In the genomic region with DNA sequence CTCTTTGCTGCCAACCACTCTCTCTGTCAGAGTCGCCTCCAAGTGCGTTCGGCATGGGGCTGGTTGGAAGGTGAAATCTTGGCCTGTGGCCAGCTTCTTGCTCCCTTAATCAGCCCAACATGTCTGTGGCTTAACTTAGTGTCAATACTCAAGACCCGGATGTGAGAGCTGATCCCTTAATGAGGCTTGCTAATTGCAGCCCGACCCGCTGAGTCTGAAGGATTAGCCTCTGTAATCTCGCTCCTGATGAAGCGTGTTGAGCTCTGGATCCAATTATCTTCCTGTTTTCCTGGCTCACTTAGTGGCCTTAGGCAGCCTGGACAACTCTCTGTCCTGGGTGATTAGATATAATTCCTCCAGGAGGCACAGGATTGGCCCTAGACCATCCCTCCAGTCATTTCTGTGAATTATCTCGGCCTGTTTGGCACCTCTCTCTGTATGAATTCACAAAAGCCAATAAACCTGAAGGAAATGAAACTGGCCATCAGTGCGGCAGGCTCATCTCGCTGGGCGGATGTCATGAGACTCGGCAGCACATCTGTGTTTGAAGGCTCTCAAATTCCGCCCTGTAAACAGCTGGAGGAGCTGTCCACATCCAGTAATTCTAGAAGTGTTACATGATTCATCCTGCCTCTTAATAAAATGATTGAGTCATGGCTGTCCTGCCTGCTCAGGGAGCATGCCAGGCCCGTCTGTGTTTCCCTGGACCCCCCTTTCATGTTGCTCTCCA, we compare ENCODE assay signal across 9 cellular contexts. TPM values are rescaled to one million over a fixed set of nuclear protein-coding genes. Genes with fewer than 3 reads are reported as not detected.
A peak's percentile ranks its signal among the peaks of the same experiment; 100 is the strongest.
DNase-seq lines count a peak whose midpoint lies in the region; ATAC-seq and TF ChIP-seq lines count a peak whose summit lies in the region.
"Had no signal": no experiment of that assay in that cellular context is flagged by ENCODE, and none has a peak within 500 bp of the region (broad histone marks: within the 10 kb centered on the region; RNA-seq: fewer than 3 reads in every experiment).

No MANE protein-coding gene starts in this region.

- H3K27ac Mint-ChIP-seq in activated T-cell treated with anti-CD3 and anti-CD28 coated beads, Interleukin-2, amount 50 U/mL, for 72 hours: no peak overlapping the region
- no peak overlapping the region for H3K27ac Mint-ChIP-seq in activated T-cell treated with anti-CD3 and anti-CD28 coated beads, Interleukin-2, amount 50 U/mL, for 24 hours
- H3K27ac Mint-ChIP-seq: activated naive CD4-positive, alpha-beta T cell treated with anti-CD3 and anti-CD28 coated beads, Interleukin-2, amount 50 U/mL, for 24 hours had no signal

- no peak for TF ChIP-seq CTCF in A673 (conservative IDR thresholded peaks at IDR 0.05; ENCODE audit: low read depth, low read length)

- peak; percentile 77 for DNase-seq in A673 (ENCODE audit: low spot score)
- DNase-seq in NCI-H1048 (lab: John Stamatoyannopoulos, UW): peak; percentile 43
- peak; percentile 35 for DNase-seq in iPS-NIHi7 (ENCODE audit: extremely low spot score)
- DNase-seq in activated T-cell treated with anti-CD3 and anti-CD28 coated beads, Interleukin-2, amount 50 U/mL, for 72 hours: no peak
- no peak for DNase-seq in 8988T
- DNase-seq in activated T-cell treated with anti-CD3 and anti-CD28 coated beads, Interleukin-2, amount 50 U/mL, for 24 hours: no peak

- POLR2A ChIA-PET in A673 (lab: Charles Lee; ENCODE audit: low non-redundant PET): interaction anchor here (0.5 kb wide), 1 partner anchor 120 kb away, joined by 3 read pairs; no protein-coding TSS in a partner anchor

- no peaks in the 10 kb centered on the region for H3K9me3 ChIP-seq in A673 (ENCODE audit: low read depth, low read length, poor library complexity, severe bottlenecking)

- no peak overlapping the region for H3K4me3 Mint-ChIP-seq in activated T-cell treated with anti-CD3 and anti-CD28 coated beads, Interleukin-2, amount 50 U/mL, for 72 hours
- H3K4me3 Mint-ChIP-seq in activated T-cell treated with anti-CD3 and anti-CD28 coated beads, Interleukin-2, amount 50 U/mL, for 24 hours: no peak overlapping the region
- H3K4me3 Mint-ChIP-seq: activated naive CD4-positive, alpha-beta T cell treated with anti-CD3 and anti-CD28 coated beads, Interleukin-2, amount 50 U/mL, for 24 hours had no signal

- H3K36me3 Mint-ChIP-seq in activated T-cell treated with anti-CD3 and anti-CD28 coated beads, Interleukin-2, amount 50 U/mL, for 72 hours (ENCODE audit: insufficient read depth in 2 of 2): no peaks in the 10 kb centered on the region
- H3K36me3 Mint-ChIP-seq in activated T-cell treated with anti-CD3 and anti-CD28 coated beads, Interleukin-2, amount 50 U/mL, for 24 hours (ENCODE audit: low read depth): no peaks in the 10 kb centered on the region
- H3K36me3 Mint-ChIP-seq: activated naive CD4-positive, alpha-beta T cell treated with anti-CD3 and anti-CD28 coated beads, Interleukin-2, amount 50 U/mL, for 24 hours had no signal

- no peaks in the 10 kb centered on the region for H3K9me3 Mint-ChIP-seq in activated T-cell treated with anti-CD3 and anti-CD28 coated beads, Interleukin-2, amount 50 U/mL, for 72 hours
- no peaks in the 10 kb centered on the region for H3K9me3 Mint-ChIP-seq in activated T-cell treated with anti-CD3 and anti-CD28 coated beads, Interleukin-2, amount 50 U/mL, for 24 hours
- H3K9me3 Mint-ChIP-seq: activated naive CD4-positive, alpha-beta T cell treated with anti-CD3 and anti-CD28 coated beads, Interleukin-2, amount 50 U/mL, for 24 hours had no signal

- BruUV-seq in A673 (replicated peaks; lab: Mats Ljungman, UMichigan): no TSS peak

- peak overlapping the region; percentile 1 for H3K4me3 ChIP-seq in A673 (ENCODE audit: low read depth, low read length, poor library complexity, severe bottlenecking)

- peaks cover 28% of the 10 kb centered on the region for H3K27me3 Mint-ChIP-seq in activated T-cell treated with anti-CD3 and anti-CD28 coated beads, Interleukin-2, amount 50 U/mL, for 72 hours (ENCODE audit: low read depth)
- H3K27me3 Mint-ChIP-seq in activated T-cell treated with anti-CD3 and anti-CD28 coated beads, Interleukin-2, amount 50 U/mL, for 24 hours: peaks cover 48% of the 10 kb centered on the region

- peaks cover 19% of the 10 kb centered on the region for H3K4me1 ChIP-seq in A673 (ENCODE audit: insufficient read depth, low read length, poor library complexity, severe bottlenecking)

- no peak overlapping the region for H3K27ac ChIP-seq in A673 (ENCODE audit: low read depth, low read length, poor library complexity, severe bottlenecking)

- peak; percentile 79 for ATAC-seq in SK-N-SH treated with all-trans-retinoic acid at 6 μM for 48 hours
- ATAC-seq in HG03139 (IDR thresholded peaks at IDR 0.05; ENCODE audit: unreplicated experiment): no peak
- ATAC-seq in activated T-cell treated with anti-CD3 and anti-CD28 coated beads, Interleukin-2, amount 50 U/mL, for 72 hours (replicated peaks in 1 of 2): no peak

- peaks cover 15% of the 10 kb centered on the region for H3K27me3 ChIP-seq in A673 (replicated peaks; ENCODE audit: insufficient read depth, low read depth, low read length, poor library complexity)

- CTCF ChIA-PET in A673 (lab: Charles Lee): interaction anchor here (1.4 kb wide), 1 partner anchor 15 kb away, joined by 8 read pairs; no protein-coding TSS in a partner anchor

- no peaks in the 10 kb centered on the region for H3K4me1 Mint-ChIP-seq in activated T-cell treated with anti-CD3 and anti-CD28 coated beads, Interleukin-2, amount 50 U/mL, for 72 hours (ENCODE audit: low read depth)
- H3K4me1 Mint-ChIP-seq in activated T-cell treated with anti-CD3 and anti-CD28 coated beads, Interleukin-2, amount 50 U/mL, for 24 hours (ENCODE audit: low read depth): no peaks in the 10 kb centered on the region
- H3K4me1 Mint-ChIP-seq: activated naive CD4-positive, alpha-beta T cell treated with anti-CD3 and anti-CD28 coated beads, Interleukin-2, amount 50 U/mL, for 24 hours had no signal

- no peaks in the 10 kb centered on the region for H3K36me3 ChIP-seq in A673 (ENCODE audit: insufficient read depth, low read length, poor library complexity, severe bottlenecking)

- intact Hi-C loops in A673 (cut with micrococcal nuclease; ENCODE audit: unreplicated experiment): no loop called here

TF ChIP-seq in SK-N-SH treated with all-trans-retinoic acid at 6 μM for 48 hours, 23 proteins besides CTCF, POLR2A, EP300 and RAD21 (continues in another document):
- TF ChIP-seq GLIS3 (CRISPR knock-in tag; IDR thresholded peaks at IDR 0.05): no peak
- TF ChIP-seq SNAI2 (CRISPR knock-in tag; IDR thresholded peaks at IDR 0.05): no peak
- no peak for TF ChIP-seq ZNF70 (CRISPR knock-in tag; IDR thresholded peaks at IDR 0.05)
- no peak for TF ChIP-seq ZNF565 (CRISPR knock-in tag; conservative IDR thresholded peaks at IDR 0.05; ENCODE audit: low read depth)
- no peak for TF ChIP-seq PPARA (CRISPR knock-in tag; IDR thresholded peaks at IDR 0.05; ENCODE audit: borderline replicate concordance)
- TF ChIP-seq, protein P1, sequence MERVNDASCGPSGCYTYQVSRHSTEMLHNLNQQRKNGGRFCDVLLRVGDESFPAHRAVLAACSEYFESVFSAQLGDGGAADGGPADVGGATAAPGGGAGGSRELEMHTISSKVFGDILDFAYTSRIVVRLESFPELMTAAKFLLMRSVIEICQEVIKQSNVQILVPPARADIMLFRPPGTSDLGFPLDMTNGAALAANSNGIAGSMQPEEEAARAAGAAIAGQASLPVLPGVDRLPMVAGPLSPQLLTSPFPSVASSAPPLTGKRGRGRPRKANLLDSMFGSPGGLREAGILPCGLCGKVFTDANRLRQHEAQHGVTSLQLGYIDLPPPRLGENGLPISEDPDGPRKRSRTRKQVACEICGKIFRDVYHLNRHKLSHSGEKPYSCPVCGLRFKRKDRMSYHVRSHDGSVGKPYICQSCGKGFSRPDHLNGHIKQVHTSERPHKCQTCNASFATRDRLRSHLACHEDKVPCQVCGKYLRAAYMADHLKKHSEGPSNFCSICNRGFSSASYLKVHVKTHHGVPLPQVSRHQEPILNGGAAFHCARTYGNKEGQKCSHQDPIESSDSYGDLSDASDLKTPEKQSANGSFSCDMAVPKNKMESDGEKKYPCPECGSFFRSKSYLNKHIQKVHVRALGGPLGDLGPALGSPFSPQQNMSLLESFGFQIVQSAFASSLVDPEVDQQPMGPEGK (CRISPR knock-in tag; IDR thresholded peaks at IDR 0.05; ENCODE audit: borderline replicate concordance): no peak
- TF ChIP-seq ISL1 (CRISPR knock-in tag; IDR thresholded peaks at IDR 0.05): no peak
- no peak for TF ChIP-seq OSR1 (CRISPR knock-in tag; IDR thresholded peaks at IDR 0.05)
- peak; percentile 85 for TF ChIP-seq TCF4 (CRISPR knock-in tag; IDR thresholded peaks at IDR 0.05; ENCODE audit: borderline replicate concordance)
- TF ChIP-seq ZFP3 (CRISPR knock-in tag; IDR thresholded peaks at IDR 0.05): no peak
- no peak for TF ChIP-seq ARNTL (CRISPR knock-in tag; IDR thresholded peaks at IDR 0.05; ENCODE audit: borderline replicate concordance, low read depth)
- TF ChIP-seq, protein P2, sequence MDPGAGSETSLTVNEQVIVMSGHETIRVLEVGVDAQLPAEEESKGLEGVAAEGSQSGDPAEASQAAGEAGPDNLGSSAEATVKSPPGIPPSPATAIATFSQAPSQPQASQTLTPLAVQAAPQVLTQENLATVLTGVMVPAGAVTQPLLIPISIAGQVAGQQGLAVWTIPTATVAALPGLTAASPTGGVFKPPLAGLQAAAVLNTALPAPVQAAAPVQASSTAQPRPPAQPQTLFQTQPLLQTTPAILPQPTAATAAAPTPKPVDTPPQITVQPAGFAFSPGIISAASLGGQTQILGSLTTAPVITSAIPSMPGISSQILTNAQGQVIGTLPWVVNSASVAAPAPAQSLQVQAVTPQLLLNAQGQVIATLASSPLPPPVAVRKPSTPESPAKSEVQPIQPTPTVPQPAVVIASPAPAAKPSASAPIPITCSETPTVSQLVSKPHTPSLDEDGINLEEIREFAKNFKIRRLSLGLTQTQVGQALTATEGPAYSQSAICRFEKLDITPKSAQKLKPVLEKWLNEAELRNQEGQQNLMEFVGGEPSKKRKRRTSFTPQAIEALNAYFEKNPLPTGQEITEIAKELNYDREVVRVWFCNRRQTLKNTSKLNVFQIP (CRISPR knock-in tag; IDR thresholded peaks at IDR 0.05; ENCODE audit: borderline replicate concordance, low read depth): no peak
- no peak for TF ChIP-seq BACH2 (CRISPR knock-in tag; IDR thresholded peaks at IDR 0.05; ENCODE audit: borderline replicate concordance)

RNA-seq across cellular contexts. Expression of a gene that starts 38.5 kb away (rescaled TPM):
- total RNA-seq in A673 (2021): 0.13 TPM in 1 of 2 replicates, not detected in the other
- under 1 TPM; 0.19 to 0.44 TPM for total RNA-seq in activated T-cell treated with anti-CD3 and anti-CD28 coated beads, Interleukin-2, amount 50 U/mL, for 72 hours

Comparison
In these comparisons a context has a peak if more than half of its experiments do, and no peak if none do; other contexts are left out.
1. DNase-seq: peak in A673 (single experiment), NCI-H1048 (single experiment) and iPS-NIHi7 (single experiment); none in activated T-cell treated with anti-CD3 and anti-CD28 coated beads, Interleukin-2, amount 50 U/mL, for 72 hours (0 of 2), 8988T (single experiment) and activated T-cell treated with anti-CD3 and anti-CD28 coated beads, Interleukin-2, amount 50 U/mL, for 24 hours (single experiment).